Comparison of ENCODE assay signal across 15 cellular contexts in genomic region chr2:88950010-88950409, GRCh38.
DNase-seq lines count a peak whose midpoint lies in the region; FAIRE-seq and TF ChIP-seq lines count a peak whose summit lies in the region.
"Had no signal": no experiment of that assay in that cellular context is flagged by ENCODE, and none has a peak within 500 bp of the region (broad histone marks: within the 10 kb centered on the region; RNA-seq: fewer than 3 reads in every experiment).

No MANE protein-coding gene starts in this region.

- CTCF ChIA-PET in PC-9 (lab: Charles Lee) = no interaction called here

- POLR2A ChIA-PET in PC-9 (lab: Charles Lee; ENCODE audit: unreplicated experiment) = no interaction called here

- H3K4me1 ChIP-seq in PC-9 (replicated peaks; ENCODE audit: insufficient read depth) = no peaks in the 10 kb centered on the region
- no peaks in the 10 kb centered on the region for H3K4me1 ChIP-seq in kidney (ENCODE audit: control insufficient read depth in 1 of 2, insufficient read depth in 1 of 2, low read depth in 1 of 2, low read length in 2 of 2)
- H3K4me1 ChIP-seq: body of pancreas, gastrocnemius medialis had no signal

- peak; percentile 15 for TF ChIP-seq CTCF in AG09319 (IDR thresholded peaks at IDR 0.05; ENCODE audit: low read depth, low read length)
- peak; percentile 56 for TF ChIP-seq CTCF in PC-9 (conservative IDR thresholded peaks at IDR 0.05)
- peak; percentile 31 for TF ChIP-seq CTCF in fibroblast of the aortic adventitia (IDR thresholded peaks at IDR 0.05; ENCODE audit: insufficient read depth, low read length)
- no peak for TF ChIP-seq CTCF in kidney (IDR thresholded peaks at IDR 0.05; ENCODE audit: borderline replicate concordance, extremely low read depth, insufficient read depth)

- no peaks in the 10 kb centered on the region for H3K79me2 ChIP-seq in PC-9 (ENCODE audit: low read depth)

- intact Hi-C loops in PC-9 (cut with micrococcal nuclease; ENCODE audit: unreplicated experiment) (loop anchor here (10.0 kb wide), 1 partner anchor 65 kb away; no protein-coding TSS in a partner anchor), kidney (cut with DNase I) (no loop called here)

- H3K4me3 ChIP-seq in PC-9 (no peak overlapping the region), fibroblast of the aortic adventitia (ENCODE audit: low read depth, low read length) (no peak overlapping the region), kidney (ENCODE audit: low read length in 2 of 2) (no peak overlapping the region)
- H3K4me3 ChIP-seq: body of pancreas, gastrocnemius medialis had no signal

- no peak for TF ChIP-seq POLR2A in GM12891 (IDR thresholded peaks at IDR 0.05; ENCODE audit: low read depth, low read length)

- no peak overlapping the region for H2AFZ ChIP-seq in PC-9

- H3K36me3 ChIP-seq in PC-9 (ENCODE audit: low read depth) (no peaks in the 10 kb centered on the region), kidney (ENCODE audit: control insufficient read depth in 1 of 2, insufficient read depth in 2 of 2, low read length in 2 of 2) (no peaks in the 10 kb centered on the region)
- H3K36me3 ChIP-seq: gastrocnemius medialis had no signal

- BruUV-seq in PC-9 (replicated peaks; lab: Mats Ljungman, UMichigan) = no TSS peak

- no peak for DNase-seq in AG09319 (ENCODE audit: extremely low read depth, low read depth)
- DNase-seq in GM12891 (ENCODE audit: insufficient read length, low spot score) = no peak
- DNase-seq in PC-9 = no peak
- DNase-seq in fibroblast of the aortic adventitia (ENCODE audit: low read depth) = peak; percentile 9
- no peak for DNase-seq in RCC 7860 (ENCODE audit: low spot score)
- no peak for DNase-seq in NCI-H2171 (lab: John Stamatoyannopoulos, UW)
- DNase-seq in stimulated activated naive CD4-positive, alpha-beta T cell treated with Interleukin-2 at 50 U/mL for 16 hours (lab: John Stamatoyannopoulos, UW) = no peak
- no peak for DNase-seq in kidney
- DNase-seq: activated T-cell treated with anti-CD3 and anti-CD28 coated beads, Interleukin-2, amount 50 U/mL, for 1 hour; body of pancreas; DMS79; gastrocnemius medialis; HCEC 1CT; NCI-H2227 treated with DMSO at 0.1 percent for 48 hours; stimulated activated CD4-positive, alpha-beta T cell treated with anti-CD3 and anti-CD28 coated beads, Interleukin-12 subunit alpha, Interleukin-12 subunit beta, amount 100 ng/mL, for 4 hours had no signal

- peaks cover 24% of the 10 kb centered on the region for H3K27me3 ChIP-seq in PC-9 (ENCODE audit: insufficient read depth, low read depth)
- H3K27me3 ChIP-seq: body of pancreas, gastrocnemius medialis had no signal

- no peak overlapping the region for H3K4me2 ChIP-seq in PC-9

- peak; percentile 62 for FAIRE-seq in GM12891 (lab: Jason Lieb, UNC)
- no peak for FAIRE-seq in RCC 7860 (lab: Jason Lieb, UNC)
- FAIRE-seq in kidney (lab: Jason Lieb, UNC) = no peak

- H3K27ac ChIP-seq in PC-9 (no peak overlapping the region), kidney (ENCODE audit: low read depth in 2 of 2, low read length in 2 of 2) (no peak overlapping the region)
- H3K27ac ChIP-seq: body of pancreas, gastrocnemius medialis had no signal

- no peaks in the 10 kb centered on the region for H3F3A ChIP-seq in PC-9 (ENCODE audit: insufficient read depth, low read depth)

- no peaks in the 10 kb centered on the region for H4K20me1 ChIP-seq in PC-9 (ENCODE audit: insufficient read depth)

- H3K9me3 ChIP-seq in PC-9 (ENCODE audit: insufficient read depth, low read depth) (no peaks in the 10 kb centered on the region), kidney (ENCODE audit: control insufficient read depth in 1 of 2, low read length in 2 of 2) (no peaks in the 10 kb centered on the region)
- H3K9me3 ChIP-seq: body of pancreas, gastrocnemius medialis had no signal

- no peaks in the 10 kb centered on the region for H3K9me2 ChIP-seq in PC-9 (ENCODE audit: insufficient read depth)

- H3K9ac ChIP-seq in kidney (ENCODE audit: low read length in 2 of 2) = no peak overlapping the region

TF ChIP-seq in GM12891, 5 proteins besides CTCF, POLR2A, EP300 and RAD21:
- TF ChIP-seq POLR2AphosphoS5 (IDR thresholded peaks at IDR 0.05; ENCODE audit: low read depth, low read length) = no peak
- no peak for TF ChIP-seq TAF1 (IDR thresholded peaks at IDR 0.05; ENCODE audit: low read depth, low read length)
- no peak for TF ChIP-seq PAX5 (IDR thresholded peaks at IDR 0.05; ENCODE audit: insufficient read depth, low read length, severe bottlenecking)
- no peak for TF ChIP-seq SPI1 (IDR thresholded peaks at IDR 0.05; ENCODE audit: low read depth, low read length)
- no peak for TF ChIP-seq POU2F2 (IDR thresholded peaks at IDR 0.05; ENCODE audit: low read depth, low read length)
TF ChIP-seq in GM12891: peak in this region for 0.
